ENCODE assay signal across 8 cellular contexts in the genomic region with DNA sequence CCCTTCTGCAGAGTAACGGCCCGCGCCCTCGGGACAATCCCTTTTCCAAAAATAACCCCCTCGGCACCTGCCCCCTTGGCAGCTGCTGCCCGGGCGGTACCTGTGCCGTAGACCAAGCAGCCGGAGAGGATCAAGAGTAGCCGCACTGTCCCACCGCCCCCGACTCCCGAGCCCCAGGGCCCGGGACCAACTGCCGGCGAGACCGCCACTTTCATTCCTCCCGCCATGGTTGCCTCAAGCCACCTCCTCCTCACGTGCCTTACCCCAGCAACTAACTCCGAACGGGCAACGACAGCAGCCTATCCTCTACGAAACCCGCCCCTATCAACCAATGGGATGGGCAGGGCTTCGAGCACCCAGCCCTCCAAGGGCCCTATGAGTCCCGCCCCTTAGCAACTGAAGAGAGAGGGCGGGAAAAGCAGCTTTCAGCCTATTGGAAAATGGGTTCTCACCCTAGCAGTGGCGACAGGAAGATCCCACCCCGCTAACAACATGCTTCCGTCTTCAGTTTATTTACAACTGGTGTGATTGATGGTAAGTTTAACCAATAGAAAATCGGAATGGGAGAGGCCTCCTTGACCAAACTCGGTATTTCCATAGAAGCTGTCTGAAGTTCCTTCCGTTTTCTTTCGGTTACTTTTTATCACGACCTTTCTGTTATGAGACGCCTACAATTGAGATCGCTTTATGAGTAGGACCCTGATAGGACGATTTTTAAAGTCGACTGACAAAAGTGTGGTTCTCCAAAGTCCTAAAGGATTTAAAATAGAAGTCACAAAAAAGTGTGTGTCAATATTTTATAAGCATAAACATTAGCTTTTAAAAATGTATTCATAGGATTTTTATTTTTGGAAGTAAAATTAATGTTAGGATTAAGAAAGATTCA. TPM values are rescaled to one million over a fixed set of nuclear protein-coding genes. Genes with fewer than 3 reads are reported as not detected.
A peak's percentile ranks its signal among the peaks of the same experiment; 100 is the strongest.
DNase-seq lines count a peak whose midpoint lies in the region; ATAC-seq and TF ChIP-seq lines count a peak whose summit lies in the region.

A gene with protein sequence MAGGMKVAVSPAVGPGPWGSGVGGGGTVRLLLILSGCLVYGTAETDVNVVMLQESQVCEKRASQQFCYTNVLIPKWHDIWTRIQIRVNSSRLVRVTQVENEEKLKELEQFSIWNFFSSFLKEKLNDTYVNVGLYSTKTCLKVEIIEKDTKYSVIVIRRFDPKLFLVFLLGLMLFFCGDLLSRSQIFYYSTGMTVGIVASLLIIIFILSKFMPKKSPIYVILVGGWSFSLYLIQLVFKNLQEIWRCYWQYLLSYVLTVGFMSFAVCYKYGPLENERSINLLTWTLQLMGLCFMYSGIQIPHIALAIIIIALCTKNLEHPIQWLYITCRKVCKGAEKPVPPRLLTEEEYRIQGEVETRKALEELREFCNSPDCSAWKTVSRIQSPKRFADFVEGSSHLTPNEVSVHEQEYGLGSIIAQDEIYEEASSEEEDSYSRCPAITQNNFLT (minus strand): TSS at position 273 of the 886 bp plus-strand sequence. CDS start 46 bp downstream, at position 227.

- intact Hi-C loops in activated CD4-positive, alpha-beta T cell treated with anti-CD3 and anti-CD28 coated beads for 36 hours (cut with DNase I, micrococcal nuclease): loop anchor here (1.0 to 2.0 kb wide), 8 partner anchors 9 to 442 kb away; a partner anchor contains a TSS

- no peaks in the 10 kb centered on the region for H3K27me3 ChIP-seq in kidney epithelial cell (ENCODE audit: control insufficient read depth, insufficient read depth, low read length)

- TF ChIP-seq CTCF in choroid plexus epithelial cell (conservative IDR thresholded peaks at IDR 0.05; ENCODE audit: low read depth, low read length) (no peak), kidney epithelial cell (IDR thresholded peaks at IDR 0.05; ENCODE audit: insufficient read depth, low read length, poor library complexity, severe bottlenecking) (no peak)

- DNase-seq in Ammon's horn (ENCODE audit: low spot score) (peak; percentile 100), GM19238 (ENCODE audit: insufficient read length, low spot score) (peak; percentile 88), NCI-H524 (lab: John Stamatoyannopoulos, UW) (peak; percentile 99 to 100), choroid plexus epithelial cell (ENCODE audit: low read depth) (peak; percentile 100), kidney epithelial cell (ENCODE audit: low read depth) (peak; percentile 100)
- peak; percentile 97 for DNase-seq in activated CD4-positive, alpha-beta T cell treated with anti-CD3 and anti-CD28 coated beads for 36 hours
- DNase-seq in stimulated activated CD4-positive, alpha-beta T cell treated with anti-CD3 and anti-CD28 coated beads, Interleukin-1b, Interleukin-23, amount 100 ng/mL, for 1 hour (ENCODE audit: low read depth in 2 of 2): peak; percentile 75 to 94

- H3K4me3 ChIP-seq in choroid plexus epithelial cell (ENCODE audit: low read depth, low read length): peak within 1 kb of the TSS; percentile 68
- peak within 1 kb of the TSS; percentile 98 for H3K4me3 ChIP-seq in kidney epithelial cell (ENCODE audit: low read depth, low read length)

- peak within 1 kb of the TSS; percentile 97 for H3K4me3 Mint-ChIP-seq in activated CD4-positive, alpha-beta T cell treated with anti-CD3 and anti-CD28 coated beads for 36 hours

- peaks cover 26% of the 10 kb centered on the region for H3K36me3 Mint-ChIP-seq in activated CD4-positive, alpha-beta T cell treated with anti-CD3 and anti-CD28 coated beads for 36 hours (ENCODE audit: low read depth)

- H3K36me3 ChIP-seq in kidney epithelial cell (ENCODE audit: control insufficient read depth, insufficient read depth, low read length): no peaks in the 10 kb centered on the region

- H3K27me3 Mint-ChIP-seq in activated CD4-positive, alpha-beta T cell treated with anti-CD3 and anti-CD28 coated beads for 36 hours: no peaks in the 10 kb centered on the region

- CTCF ChIA-PET in activated CD4-positive, alpha-beta T cell treated with anti-CD3 and anti-CD28 coated beads for 36 hours (lab: Charles Lee): interaction anchor here (0.6 to 26.8 kb wide), 21 partner anchors 8 to 444 kb away, joined by 3 to 411 read pairs (median 4); a partner anchor contains a TSS

- peak within 1 kb of the TSS; percentile 94 for H3K27ac Mint-ChIP-seq in activated CD4-positive, alpha-beta T cell treated with anti-CD3 and anti-CD28 coated beads for 36 hours

- POLR2A ChIA-PET in activated CD4-positive, alpha-beta T cell treated with anti-CD3 and anti-CD28 coated beads for 36 hours (lab: Charles Lee): interaction anchor here (0.5 to 3.2 kb wide), 14 partner anchors 9 to 401 kb away, joined by 3 to 35 read pairs (median 5); a partner anchor contains a TSS

- peaks cover 29% of the 10 kb centered on the region for H3K4me1 Mint-ChIP-seq in activated CD4-positive, alpha-beta T cell treated with anti-CD3 and anti-CD28 coated beads for 36 hours

- ATAC-seq in HG03442 (IDR thresholded peaks at IDR 0.05; ENCODE audit: unreplicated experiment): peak; percentile 95
- peak; percentile 95 for ATAC-seq in activated CD4-positive, alpha-beta T cell treated with anti-CD3 and anti-CD28 coated beads for 36 hours

- H3K9me3 Mint-ChIP-seq in activated CD4-positive, alpha-beta T cell treated with anti-CD3 and anti-CD28 coated beads for 36 hours (ENCODE audit: low read depth): no peaks in the 10 kb centered on the region

RNA-seq across cellular contexts. Expression of the gene that starts here (rescaled TPM):
- total RNA-seq in activated CD4-positive, alpha-beta T cell treated with anti-CD3 and anti-CD28 coated beads for 36 hours: 10 to 100 TPM; 79.0 to 81.1 TPM
- total RNA-seq in kidney epithelial cell: 6.1 and 7.9 TPM in 2 replicates

Comparison
In these comparisons a context has a peak if more than half of its experiments do, and no peak if none do; other contexts are left out.
1. Peak in every context shown above with its lines: DNase-seq, ATAC-seq and H3K4me3 ChIP-seq.